Comparison of ENCODE assay signal across 8 cellular contexts in the genomic region with DNA sequence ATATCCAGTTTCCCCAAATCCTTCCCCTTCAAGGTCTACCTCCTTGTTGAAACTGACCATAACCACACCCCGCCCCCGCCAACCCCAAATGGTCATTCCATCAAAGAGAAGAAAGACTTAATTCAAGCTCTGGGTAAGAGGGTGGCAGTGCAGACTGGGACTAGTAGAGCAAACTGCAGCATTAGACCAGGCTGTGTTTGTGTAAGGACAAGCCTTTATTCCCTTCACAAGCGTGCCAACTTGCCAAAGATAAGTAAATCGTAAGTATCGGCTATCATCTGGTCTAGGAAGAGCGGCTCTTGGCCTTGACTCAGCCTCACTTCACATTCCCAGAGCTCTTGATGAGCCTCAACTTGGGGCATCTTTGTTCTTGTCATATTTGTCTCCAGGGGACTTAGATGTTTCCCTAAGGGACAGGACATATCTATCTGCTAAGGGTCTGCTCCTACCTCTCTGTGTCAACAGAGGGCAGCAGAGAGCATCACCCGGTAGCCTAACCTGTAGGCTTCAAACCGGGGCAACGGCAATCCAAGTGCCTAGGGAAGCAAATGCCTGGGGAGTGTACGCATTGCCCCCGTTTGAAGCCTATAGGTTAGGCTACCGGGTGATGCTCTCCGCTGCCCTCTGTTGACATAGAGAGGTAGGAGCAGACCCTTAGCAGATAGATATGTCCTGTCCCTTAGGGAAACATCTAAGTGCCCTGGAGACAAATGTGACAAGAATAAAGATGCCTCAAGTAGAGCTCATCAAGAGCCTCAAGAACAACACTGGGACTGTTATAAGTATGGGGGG. TPM values are rescaled to one million over a fixed set of nuclear protein-coding genes. Genes with fewer than 3 reads are reported as not detected.
DNase-seq lines count a peak whose midpoint lies in the region; ATAC-seq and TF ChIP-seq lines count a peak whose summit lies in the region.

No MANE protein-coding gene starts in this region.

- H3K27ac Mint-ChIP-seq in CD4-positive, CD25-positive, alpha-beta regulatory T cell: peak overlapping the region in 1 of 3 donors; percentile 20
- H3K27ac Mint-ChIP-seq in chondrocyte (ENCODE audit: unreplicated experiment): no peak overlapping the region

- no peaks in the 10 kb centered on the region for H3K4me1 Mint-ChIP-seq in CD4-positive, CD25-positive, alpha-beta regulatory T cell
- no peaks in the 10 kb centered on the region for H3K4me1 Mint-ChIP-seq in chondrocyte (ENCODE audit: low read depth)

- no peak overlapping the region for H3K4me3 Mint-ChIP-seq in CD4-positive, CD25-positive, alpha-beta regulatory T cell
- H3K4me3 Mint-ChIP-seq in chondrocyte (ENCODE audit: unreplicated experiment): no peak overlapping the region

- 45 to 48% methylated on average over 13 of the region's 13 CpGs for WGBS in lung, 2 donors

- H3K4me1 ChIP-seq in CD4-positive, CD25-positive, alpha-beta regulatory T cell (ENCODE audit: control insufficient read depth, insufficient read depth, low read length, poor library complexity, severe bottlenecking): no peaks in the 10 kb centered on the region
- H3K4me1 ChIP-seq in lung (ENCODE audit: control insufficient read depth in 2 of 2, insufficient read depth in 2 of 2, low read length in 2 of 2): no peaks in the 10 kb centered on the region

- DNase-seq in CD4-positive, CD25-positive, alpha-beta regulatory T cell: peak; percentile 5 to 82 (median 39)
- peak; percentile 57 for DNase-seq in NCI-H226
- peak; percentile 34 for DNase-seq in activated CD4-positive, CD25-positive, alpha-beta regulatory T cell treated with anti-CD3 and anti-CD28 coated beads, Interleukin-2, amount 50 U/mL, for 16 hours (ENCODE audit: low read depth, low spot score)
- DNase-seq in chondrocyte (ENCODE audit: low spot score): no peak
- peak; percentile 75 for DNase-seq in lung (ENCODE audit: low spot score)
- DNase-seq in stimulated activated CD8-positive, alpha-beta memory T cell treated with anti-CD3 and anti-CD28 coated beads, Interleukin-2, amount 100 ng/mL, for 48 hours (ENCODE audit: low read depth in 2 of 2): peak; percentile 37 to 64

- H3K4me3 ChIP-seq in CD4-positive, CD25-positive, alpha-beta regulatory T cell (ENCODE audit: low read depth, low read length): no peak overlapping the region
- H3K4me3 ChIP-seq in lung: no peak overlapping the region

- H3K36me3 Mint-ChIP-seq in CD4-positive, CD25-positive, alpha-beta regulatory T cell: no peaks in the 10 kb centered on the region
- H3K36me3 Mint-ChIP-seq in chondrocyte (ENCODE audit: low read depth): peaks cover 1% of the 10 kb centered on the region

- H3K36me3 ChIP-seq in CD4-positive, CD25-positive, alpha-beta regulatory T cell (ENCODE audit: control insufficient read depth, insufficient read depth, low read length): no peaks in the 10 kb centered on the region
- H3K36me3 ChIP-seq in lung (ENCODE audit: control insufficient read depth in 2 of 2, insufficient read depth in 2 of 2, low read length in 2 of 2): no peaks in the 10 kb centered on the region

- TF ChIP-seq CTCF in chondrocyte (IDR thresholded peaks at IDR 0.05): peak; percentile 69
- peak; percentile 49 for TF ChIP-seq CTCF in lung (IDR thresholded peaks at IDR 0.05; ENCODE audit: control extremely low read depth, extremely low read depth)

- peaks cover 0 to 8% (median 2%) of the 10 kb centered on the region in 7 donors for H3K9me3 Mint-ChIP-seq in CD4-positive, CD25-positive, alpha-beta regulatory T cell
- H3K9me3 Mint-ChIP-seq in chondrocyte (ENCODE audit: low read depth): no peaks in the 10 kb centered on the region

- ATAC-seq in CD4-positive, CD25-positive, alpha-beta regulatory T cell (ENCODE audit: low read depth in 2 of 2): peak; percentile 69 to 77
- peak; percentile 100 for ATAC-seq in GM19351 (IDR thresholded peaks at IDR 0.05; ENCODE audit: unreplicated experiment)
- ATAC-seq in HG03354 (IDR thresholded peaks at IDR 0.05; ENCODE audit: poor library complexity, severe bottlenecking, unreplicated experiment): peak; percentile 99
- ATAC-seq in lung (ENCODE audit: insufficient read depth, low FRiP score): peak; percentile 90

- no peak overlapping the region for H3K27ac ChIP-seq in CD4-positive, CD25-positive, alpha-beta regulatory T cell (ENCODE audit: insufficient read depth, low read length, poor library complexity, severe bottlenecking)
- H3K27ac ChIP-seq in lung (ENCODE audit: low read depth in 1 of 2, low read length in 1 of 2): no peak overlapping the region

- H3K27me3 Mint-ChIP-seq in CD4-positive, CD25-positive, alpha-beta regulatory T cell: peaks cover 26% of the 10 kb centered on the region
- no peaks in the 10 kb centered on the region for H3K27me3 Mint-ChIP-seq in chondrocyte (ENCODE audit: low read depth)

- no peaks in the 10 kb centered on the region for H3K27me3 ChIP-seq in CD4-positive, CD25-positive, alpha-beta regulatory T cell (ENCODE audit: control insufficient read depth, insufficient read depth, low read length)
- no peaks in the 10 kb centered on the region for H3K27me3 ChIP-seq in lung (ENCODE audit: control insufficient read depth, insufficient read depth)

- H3K9me3 ChIP-seq in CD4-positive, CD25-positive, alpha-beta regulatory T cell (ENCODE audit: control insufficient read depth in 2 of 2, low read length in 2 of 2): no peaks in the 10 kb centered on the region
- no peaks in the 10 kb centered on the region for H3K9me3 ChIP-seq in lung (ENCODE audit: control insufficient read depth in 2 of 2, insufficient read depth in 1 of 2, low read length in 1 of 2)

RNA-seq across cellular contexts. Expression of a gene that starts 8.9 kb away (rescaled TPM):
- 3.7 TPM for total RNA-seq in CD4-positive, CD25-positive, alpha-beta regulatory T cell
- polyA plus RNA-seq in CD4-positive, CD25-positive, alpha-beta regulatory T cell: 10 to 100 TPM; 17.7 to 29.7 (median 22.3) TPM
- total RNA-seq in chondrocyte: 18.2 to 30.5 TPM (median 23.2 TPM) in 3 replicates
- total RNA-seq in lung: 10 to 100 TPM; 31.0 to 74.8 TPM
- polyA plus RNA-seq in lung: 10 to 100 TPM; 20.7 to 27.6 TPM
